In the genomic region with DNA sequence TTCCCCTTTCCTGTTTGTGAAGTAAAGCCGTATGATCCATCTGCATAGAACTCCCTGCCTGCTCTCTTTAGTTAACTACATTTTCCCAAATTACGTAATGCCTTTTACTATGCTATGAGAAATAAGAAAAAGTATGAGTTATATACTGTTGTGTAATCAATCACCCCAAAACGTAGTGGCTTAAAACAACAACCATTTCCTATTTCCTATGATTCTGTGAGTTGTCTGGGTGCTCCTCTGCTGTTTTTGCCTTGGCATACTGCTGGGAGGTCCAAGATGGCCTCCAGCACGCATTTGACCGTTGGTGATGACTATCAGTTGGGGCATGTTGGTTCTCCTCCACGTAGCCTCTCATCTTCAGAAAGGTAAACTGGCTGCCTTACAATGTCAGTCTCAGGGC, we compare ENCODE assay signal across 1 cellular context.
TF ChIP-seq lines count a peak whose summit lies in the region.

No MANE protein-coding gene starts in this region.

TF ChIP-seq in K562, 482 proteins besides CTCF, POLR2A, EP300 and RAD21:
- no peak for TF ChIP-seq BRCA1 (IDR thresholded peaks at IDR 0.05)
- no peak for TF ChIP-seq BRCA1 (CRISPR knock-in tag; IDR thresholded peaks at IDR 0.05)
- TF ChIP-seq, protein P1, sequence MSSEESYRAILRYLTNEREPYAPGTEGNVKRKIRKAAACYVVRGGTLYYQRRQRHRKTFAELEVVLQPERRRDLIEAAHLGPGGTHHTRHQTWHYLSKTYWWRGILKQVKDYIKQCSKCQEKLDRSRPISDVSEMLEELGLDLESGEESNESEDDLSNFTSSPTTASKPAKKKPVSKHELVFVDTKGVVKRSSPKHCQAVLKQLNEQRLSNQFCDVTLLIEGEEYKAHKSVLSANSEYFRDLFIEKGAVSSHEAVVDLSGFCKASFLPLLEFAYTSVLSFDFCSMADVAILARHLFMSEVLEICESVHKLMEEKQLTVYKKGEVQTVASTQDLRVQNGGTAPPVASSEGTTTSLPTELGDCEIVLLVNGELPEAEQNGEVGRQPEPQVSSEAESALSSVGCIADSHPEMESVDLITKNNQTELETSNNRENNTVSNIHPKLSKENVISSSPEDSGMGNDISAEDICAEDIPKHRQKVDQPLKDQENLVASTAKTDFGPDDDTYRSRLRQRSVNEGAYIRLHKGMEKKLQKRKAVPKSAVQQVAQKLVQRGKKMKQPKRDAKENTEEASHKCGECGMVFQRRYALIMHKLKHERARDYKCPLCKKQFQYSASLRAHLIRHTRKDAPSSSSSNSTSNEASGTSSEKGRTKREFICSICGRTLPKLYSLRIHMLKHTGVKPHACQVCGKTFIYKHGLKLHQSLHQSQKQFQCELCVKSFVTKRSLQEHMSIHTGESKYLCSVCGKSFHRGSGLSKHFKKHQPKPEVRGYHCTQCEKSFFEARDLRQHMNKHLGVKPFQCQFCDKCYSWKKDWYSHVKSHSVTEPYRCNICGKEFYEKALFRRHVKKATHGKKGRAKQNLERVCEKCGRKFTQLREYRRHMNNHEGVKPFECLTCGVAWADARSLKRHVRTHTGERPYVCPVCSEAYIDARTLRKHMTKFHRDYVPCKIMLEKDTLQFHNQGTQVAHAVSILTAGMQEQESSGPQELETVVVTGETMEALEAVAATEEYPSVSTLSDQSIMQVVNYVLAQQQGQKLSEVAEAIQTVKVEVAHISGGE (CRISPR knock-in tag; IDR thresholded peaks at IDR 0.05): no peak
- TF ChIP-seq, protein P2, sequence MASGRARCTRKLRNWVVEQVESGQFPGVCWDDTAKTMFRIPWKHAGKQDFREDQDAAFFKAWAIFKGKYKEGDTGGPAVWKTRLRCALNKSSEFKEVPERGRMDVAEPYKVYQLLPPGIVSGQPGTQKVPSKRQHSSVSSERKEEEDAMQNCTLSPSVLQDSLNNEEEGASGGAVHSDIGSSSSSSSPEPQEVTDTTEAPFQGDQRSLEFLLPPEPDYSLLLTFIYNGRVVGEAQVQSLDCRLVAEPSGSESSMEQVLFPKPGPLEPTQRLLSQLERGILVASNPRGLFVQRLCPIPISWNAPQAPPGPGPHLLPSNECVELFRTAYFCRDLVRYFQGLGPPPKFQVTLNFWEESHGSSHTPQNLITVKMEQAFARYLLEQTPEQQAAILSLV (tag; IDR thresholded peaks at IDR 0.05): 0 out of 2 replicates have a peak, but pooled peaks have one; percentile 28
- TF ChIP-seq, protein P3, sequence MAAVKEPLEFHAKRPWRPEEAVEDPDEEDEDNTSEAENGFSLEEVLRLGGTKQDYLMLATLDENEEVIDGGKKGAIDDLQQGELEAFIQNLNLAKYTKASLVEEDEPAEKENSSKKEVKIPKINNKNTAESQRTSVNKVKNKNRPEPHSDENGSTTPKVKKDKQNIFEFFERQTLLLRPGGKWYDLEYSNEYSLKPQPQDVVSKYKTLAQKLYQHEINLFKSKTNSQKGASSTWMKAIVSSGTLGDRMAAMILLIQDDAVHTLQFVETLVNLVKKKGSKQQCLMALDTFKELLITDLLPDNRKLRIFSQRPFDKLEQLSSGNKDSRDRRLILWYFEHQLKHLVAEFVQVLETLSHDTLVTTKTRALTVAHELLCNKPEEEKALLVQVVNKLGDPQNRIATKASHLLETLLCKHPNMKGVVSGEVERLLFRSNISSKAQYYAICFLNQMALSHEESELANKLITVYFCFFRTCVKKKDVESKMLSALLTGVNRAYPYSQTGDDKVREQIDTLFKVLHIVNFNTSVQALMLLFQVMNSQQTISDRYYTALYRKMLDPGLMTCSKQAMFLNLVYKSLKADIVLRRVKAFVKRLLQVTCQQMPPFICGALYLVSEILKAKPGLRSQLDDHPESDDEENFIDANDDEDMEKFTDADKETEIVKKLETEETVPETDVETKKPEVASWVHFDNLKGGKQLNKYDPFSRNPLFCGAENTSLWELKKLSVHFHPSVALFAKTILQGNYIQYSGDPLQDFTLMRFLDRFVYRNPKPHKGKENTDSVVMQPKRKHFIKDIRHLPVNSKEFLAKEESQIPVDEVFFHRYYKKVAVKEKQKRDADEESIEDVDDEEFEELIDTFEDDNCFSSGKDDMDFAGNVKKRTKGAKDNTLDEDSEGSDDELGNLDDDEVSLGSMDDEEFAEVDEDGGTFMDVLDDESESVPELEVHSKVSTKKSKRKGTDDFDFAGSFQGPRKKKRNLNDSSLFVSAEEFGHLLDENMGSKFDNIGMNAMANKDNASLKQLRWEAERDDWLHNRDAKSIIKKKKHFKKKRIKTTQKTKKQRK (IDR thresholded peaks at IDR 0.05; ENCODE audit: borderline replicate concordance, low read depth, low read length): no peak
- TF ChIP-seq, protein P4, sequence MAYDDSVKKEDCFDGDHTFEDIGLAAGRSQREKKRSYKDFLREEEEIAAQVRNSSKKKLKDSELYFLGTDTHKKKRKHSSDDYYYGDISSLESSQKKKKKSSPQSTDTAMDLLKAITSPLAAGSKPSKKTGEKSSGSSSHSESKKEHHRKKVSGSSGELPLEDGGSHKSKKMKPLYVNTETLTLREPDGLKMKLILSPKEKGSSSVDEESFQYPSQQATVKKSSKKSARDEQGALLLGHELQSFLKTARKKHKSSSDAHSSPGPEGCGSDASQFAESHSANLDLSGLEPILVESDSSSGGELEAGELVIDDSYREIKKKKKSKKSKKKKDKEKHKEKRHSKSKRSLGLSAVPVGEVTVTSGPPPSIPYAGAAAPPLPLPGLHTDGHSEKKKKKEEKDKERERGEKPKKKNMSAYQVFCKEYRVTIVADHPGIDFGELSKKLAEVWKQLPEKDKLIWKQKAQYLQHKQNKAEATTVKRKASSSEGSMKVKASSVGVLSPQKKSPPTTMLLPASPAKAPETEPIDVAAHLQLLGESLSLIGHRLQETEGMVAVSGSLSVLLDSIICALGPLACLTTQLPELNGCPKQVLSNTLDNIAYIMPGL (CRISPR knock-in tag; IDR thresholded peaks at IDR 0.05): no peak
- no peak for TF ChIP-seq RBM17 (IDR thresholded peaks at IDR 0.05; ENCODE audit: borderline replicate concordance, low read depth, low read length)
- TF ChIP-seq DMBX1 (CRISPR knock-in tag; IDR thresholded peaks at IDR 0.05; ENCODE audit: borderline replicate concordance): peak; percentile 59; the same call in 1 of the 2 replicates
- TF ChIP-seq SMAD4 (CRISPR knock-in tag; conservative IDR thresholded peaks at IDR 0.05): 0 out of 2 replicates have a peak, but pooled peaks have one; percentile 15
- TF ChIP-seq, protein P5, sequence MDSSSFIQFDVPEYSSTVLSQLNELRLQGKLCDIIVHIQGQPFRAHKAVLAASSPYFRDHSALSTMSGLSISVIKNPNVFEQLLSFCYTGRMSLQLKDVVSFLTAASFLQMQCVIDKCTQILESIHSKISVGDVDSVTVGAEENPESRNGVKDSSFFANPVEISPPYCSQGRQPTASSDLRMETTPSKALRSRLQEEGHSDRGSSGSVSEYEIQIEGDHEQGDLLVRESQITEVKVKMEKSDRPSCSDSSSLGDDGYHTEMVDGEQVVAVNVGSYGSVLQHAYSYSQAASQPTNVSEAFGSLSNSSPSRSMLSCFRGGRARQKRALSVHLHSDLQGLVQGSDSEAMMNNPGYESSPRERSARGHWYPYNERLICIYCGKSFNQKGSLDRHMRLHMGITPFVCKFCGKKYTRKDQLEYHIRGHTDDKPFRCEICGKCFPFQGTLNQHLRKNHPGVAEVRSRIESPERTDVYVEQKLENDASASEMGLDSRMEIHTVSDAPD (CRISPR knock-in tag; IDR thresholded peaks at IDR 0.05): no peak
- no peak for TF ChIP-seq FOS (IDR thresholded peaks at IDR 0.05; ENCODE audit: extremely low read depth, insufficient read length)
- TF ChIP-seq CEBPB (tag; IDR thresholded peaks at IDR 0.05): peak; percentile 88
- TF ChIP-seq NR4A1 (CRISPR knock-in tag; IDR thresholded peaks at IDR 0.05): no peak
- TF ChIP-seq NR4A1 (tag; IDR thresholded peaks at IDR 0.05): 0 out of 2 replicates have a peak, but pooled peaks have one; percentile 25
- TF ChIP-seq XRCC5 (IDR thresholded peaks at IDR 0.05; ENCODE audit: low read depth, low read length): no peak
- peak in 1 of 3 experiments; percentile 83 for TF ChIP-seq YY1 (IDR thresholded peaks at IDR 0.05; ENCODE audit: borderline replicate concordance in 1 of 3, control insufficient read depth in 1 of 3, extremely low read depth in 1 of 3, insufficient read depth in 3 of 3, insufficient read length in 1 of 3, insufficient replicate concordance in 2 of 3, low read depth in 1 of 3, low read length in 2 of 3)
- no peak for TF ChIP-seq CEBPG (CRISPR knock-in tag; IDR thresholded peaks at IDR 0.05)
- peak in 1 of 2 experiments; percentile 46; a peak in 2 of 4 replicates for TF ChIP-seq CEBPG (tag; conservative IDR thresholded peaks at IDR 0.05 in 1 of 2, IDR thresholded peaks at IDR 0.05 in 1 of 2)
- TF ChIP-seq CXXC5 (CRISPR knock-in tag; IDR thresholded peaks at IDR 0.05): 0 out of 2 replicates have a peak, but pooled peaks have one; percentile 19
- no peak for TF ChIP-seq HDAC2 (IDR thresholded peaks at IDR 0.05)
- TF ChIP-seq, protein P6, sequence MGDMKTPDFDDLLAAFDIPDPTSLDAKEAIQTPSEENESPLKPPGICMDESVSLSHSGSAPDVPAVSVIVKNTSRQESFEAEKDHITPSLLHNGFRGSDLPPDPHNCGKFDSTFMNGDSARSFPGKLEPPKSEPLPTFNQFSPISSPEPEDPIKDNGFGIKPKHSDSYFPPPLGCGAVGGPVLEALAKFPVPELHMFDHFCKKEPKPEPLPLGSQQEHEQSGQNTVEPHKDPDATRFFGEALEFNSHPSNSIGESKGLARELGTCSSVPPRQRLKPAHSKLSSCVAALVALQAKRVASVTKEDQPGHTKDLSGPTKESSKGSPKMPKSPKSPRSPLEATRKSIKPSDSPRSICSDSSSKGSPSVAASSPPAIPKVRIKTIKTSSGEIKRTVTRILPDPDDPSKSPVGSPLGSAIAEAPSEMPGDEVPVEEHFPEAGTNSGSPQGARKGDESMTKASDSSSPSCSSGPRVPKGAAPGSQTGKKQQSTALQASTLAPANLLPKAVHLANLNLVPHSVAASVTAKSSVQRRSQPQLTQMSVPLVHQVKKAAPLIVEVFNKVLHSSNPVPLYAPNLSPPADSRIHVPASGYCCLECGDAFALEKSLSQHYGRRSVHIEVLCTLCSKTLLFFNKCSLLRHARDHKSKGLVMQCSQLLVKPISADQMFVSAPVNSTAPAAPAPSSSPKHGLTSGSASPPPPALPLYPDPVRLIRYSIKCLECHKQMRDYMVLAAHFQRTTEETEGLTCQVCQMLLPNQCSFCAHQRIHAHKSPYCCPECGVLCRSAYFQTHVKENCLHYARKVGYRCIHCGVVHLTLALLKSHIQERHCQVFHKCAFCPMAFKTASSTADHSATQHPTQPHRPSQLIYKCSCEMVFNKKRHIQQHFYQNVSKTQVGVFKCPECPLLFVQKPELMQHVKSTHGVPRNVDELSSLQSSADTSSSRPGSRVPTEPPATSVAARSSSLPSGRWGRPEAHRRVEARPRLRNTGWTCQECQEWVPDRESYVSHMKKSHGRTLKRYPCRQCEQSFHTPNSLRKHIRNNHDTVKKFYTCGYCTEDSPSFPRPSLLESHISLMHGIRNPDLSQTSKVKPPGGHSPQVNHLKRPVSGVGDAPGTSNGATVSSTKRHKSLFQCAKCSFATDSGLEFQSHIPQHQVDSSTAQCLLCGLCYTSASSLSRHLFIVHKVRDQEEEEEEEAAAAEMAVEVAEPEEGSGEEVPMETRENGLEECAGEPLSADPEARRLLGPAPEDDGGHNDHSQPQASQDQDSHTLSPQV (IDR thresholded peaks at IDR 0.05): peak; percentile 54
- no peak for TF ChIP-seq CSDE1 (IDR thresholded peaks at IDR 0.05)
